16 cellular contexts compared by ENCODE assay signal in genomic region chr10:97744405-97745035, GRCh38. TPM values are rescaled to one million over a fixed set of nuclear protein-coding genes. Genes with fewer than 3 reads are reported as not detected.
"Had no signal": no experiment of that assay in that cellular context is flagged by ENCODE, and none has a peak within 500 bp of the region (broad histone marks: within the 10 kb centered on the region; RNA-seq: fewer than 3 reads in every experiment).

No MANE protein-coding gene starts in this region.

- H3K27ac ChIP-seq: brain microvascular endothelial cell, neutrophil had no signal

- H3K27me3 ChIP-seq: brain microvascular endothelial cell, neutrophil had no signal

- ATAC-seq: activated naive CD4-positive, alpha-beta T cell treated with anti-CD3 and anti-CD28 coated beads, Interleukin-2, amount 50 U/mL, for 72 hours; stimulated activated naive CD8-positive, alpha-beta T cell treated with anti-CD3 and anti-CD28 coated beads, Interleukin-15, amount 100 ng/mL, for 72 hours; WTC11 had no signal

- DNase-seq: activated CD4-positive, alpha-beta memory T cell treated with anti-CD3 and anti-CD28 coated beads, Interleukin-2, amount 10 ng/mL, durations not matched to agents 7 days and 5 days; activated CD4-positive, alpha-beta T cell treated with anti-CD3 and anti-CD28 coated beads for 4 hours; activated CD8-positive, alpha-beta memory T cell treated with anti-CD3 and anti-CD28 coated beads, Interleukin-2, amount 50 U/mL, for 4 hours; activated effector memory CD4-positive, alpha-beta T cell treated with anti-CD3 and anti-CD28 coated beads, Interleukin-2, amount 50 U/mL, for 16 hours; activated T-cell treated with anti-CD3 and anti-CD28 coated beads, Interleukin-2, amount 50 U/mL, for 48 hours; amygdala; brain microvascular endothelial cell; mammary epithelial cell; small intestine; stimulated activated naive CD8-positive, alpha-beta T cell treated with anti-CD3 and anti-CD28 coated beads, Interleukin-15, amount 100 ng/mL, for 72 hours had no signal

- H3K9me3 ChIP-seq: neutrophil had no signal

- H3K27ac Mint-ChIP-seq: activated CD4-positive, alpha-beta memory T cell treated with anti-CD3 and anti-CD28 coated beads, Interleukin-2, amount 10 ng/mL, durations not matched to agents 7 days and 5 days; stimulated activated naive CD8-positive, alpha-beta T cell treated with anti-CD3 and anti-CD28 coated beads, Interleukin-15, amount 100 ng/mL, for 72 hours; WTC11 had no signal

- FAIRE-seq: islet of Langerhans, small intestine had no signal

- H3K4me3 Mint-ChIP-seq: activated CD4-positive, alpha-beta memory T cell treated with anti-CD3 and anti-CD28 coated beads, Interleukin-2, amount 10 ng/mL, durations not matched to agents 7 days and 5 days; stimulated activated naive CD8-positive, alpha-beta T cell treated with anti-CD3 and anti-CD28 coated beads, Interleukin-15, amount 100 ng/mL, for 72 hours; WTC11 had no signal

- H3K27me3 Mint-ChIP-seq: activated CD4-positive, alpha-beta memory T cell treated with anti-CD3 and anti-CD28 coated beads, Interleukin-2, amount 10 ng/mL, durations not matched to agents 7 days and 5 days; stimulated activated naive CD8-positive, alpha-beta T cell treated with anti-CD3 and anti-CD28 coated beads, Interleukin-15, amount 100 ng/mL, for 72 hours had no signal

- H3K9me3 Mint-ChIP-seq: activated CD4-positive, alpha-beta memory T cell treated with anti-CD3 and anti-CD28 coated beads, Interleukin-2, amount 10 ng/mL, durations not matched to agents 7 days and 5 days; activated naive CD4-positive, alpha-beta T cell treated with anti-CD3 and anti-CD28 coated beads, Interleukin-2, amount 50 U/mL, for 72 hours; stimulated activated naive CD8-positive, alpha-beta T cell treated with anti-CD3 and anti-CD28 coated beads, Interleukin-15, amount 100 ng/mL, for 72 hours; WTC11 had no signal

- H3K4me1 Mint-ChIP-seq: WTC11 had no signal

RNA-seq across cellular contexts. Expression of gene SFRP5, which starts 27.3 kb away (rescaled TPM):
- total RNA-seq: activated CD4-positive, alpha-beta memory T cell treated with anti-CD3 and anti-CD28 coated beads, Interleukin-2, amount 10 ng/mL, durations not matched to agents 7 days and 5 days; activated naive CD4-positive, alpha-beta T cell treated with anti-CD3 and anti-CD28 coated beads, Interleukin-2, amount 50 U/mL, for 72 hours; dermis microvascular lymphatic vessel endothelial cell; mammary epithelial cell; T-helper 1 cell treated with Interleukin-12 subunit alpha and Interleukin-12 subunit beta and Interleukin-4 antibody, amounts not matched to agents 30 ng/mL and 1 ng/mL, for 36 hours had no signal
